Comparison of ENCODE assay signal across 1 cellular context in the genomic region with DNA sequence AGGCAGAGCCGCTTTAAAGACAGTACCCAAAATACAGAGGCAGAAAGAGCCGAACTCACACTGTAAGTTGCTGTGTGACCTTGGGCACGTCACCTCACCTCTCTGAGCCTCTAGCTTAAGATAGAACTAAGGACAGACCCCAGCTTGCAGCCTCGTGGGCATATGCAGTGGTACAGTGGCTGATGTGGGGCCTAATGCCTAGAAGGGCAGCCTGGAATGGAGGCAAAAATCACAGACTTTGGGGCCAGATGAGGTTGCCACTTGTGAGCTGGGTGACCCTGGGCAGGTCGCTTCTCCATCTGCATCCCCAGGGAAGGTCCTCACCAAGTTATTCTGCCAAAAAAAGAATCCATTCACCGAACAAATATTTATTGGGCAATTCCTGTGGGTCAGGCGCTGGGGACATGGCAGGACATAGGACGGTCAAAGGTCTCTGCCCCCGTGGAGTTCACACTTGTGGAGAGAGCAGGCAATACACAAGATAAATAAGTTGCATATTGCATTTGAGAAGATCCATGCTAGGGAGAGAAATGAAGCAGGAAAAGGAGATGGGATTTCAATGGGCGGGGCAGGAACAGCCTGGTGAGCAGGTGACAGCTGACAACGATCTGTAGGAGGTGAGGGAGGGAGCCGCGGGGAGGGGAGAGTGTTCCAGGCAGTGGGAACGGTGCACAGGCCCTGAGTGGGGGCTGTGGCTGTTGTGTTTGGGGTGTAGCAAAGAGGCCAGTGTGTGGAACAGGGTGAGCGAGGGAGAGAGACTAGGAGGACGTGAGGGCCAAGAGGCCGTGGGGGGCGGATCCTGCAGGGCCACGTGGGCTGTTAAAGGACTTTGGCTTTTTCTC.
TF ChIP-seq lines count a peak whose summit lies in the region.

No MANE protein-coding gene starts in this region.

TF ChIP-seq in HepG2, 621 proteins besides CTCF, POLR2A, EP300 and RAD21 (continued from another document and continues in another):
- TF ChIP-seq ZNF605 (CRISPR knock-in tag; IDR thresholded peaks at IDR 0.05), result peak; percentile 99
- TF ChIP-seq, protein P1, sequence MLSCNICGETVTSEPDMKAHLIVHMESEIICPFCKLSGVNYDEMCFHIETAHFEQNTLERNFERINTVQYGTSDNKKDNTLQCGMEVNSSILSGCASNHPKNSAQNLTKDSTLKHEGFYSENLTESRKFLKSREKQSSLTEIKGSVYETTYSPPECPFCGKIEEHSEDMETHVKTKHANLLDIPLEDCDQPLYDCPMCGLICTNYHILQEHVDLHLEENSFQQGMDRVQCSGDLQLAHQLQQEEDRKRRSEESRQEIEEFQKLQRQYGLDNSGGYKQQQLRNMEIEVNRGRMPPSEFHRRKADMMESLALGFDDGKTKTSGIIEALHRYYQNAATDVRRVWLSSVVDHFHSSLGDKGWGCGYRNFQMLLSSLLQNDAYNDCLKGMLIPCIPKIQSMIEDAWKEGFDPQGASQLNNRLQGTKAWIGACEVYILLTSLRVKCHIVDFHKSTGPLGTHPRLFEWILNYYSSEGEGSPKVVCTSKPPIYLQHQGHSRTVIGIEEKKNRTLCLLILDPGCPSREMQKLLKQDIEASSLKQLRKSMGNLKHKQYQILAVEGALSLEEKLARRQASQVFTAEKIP (CRISPR knock-in tag; IDR thresholded peaks at IDR 0.05; ENCODE audit: borderline replicate concordance), result no peak
- TF ChIP-seq ZNF674 (CRISPR knock-in tag; IDR thresholded peaks at IDR 0.05; ENCODE audit: low read depth), result peak; percentile 92
- 0 out of 2 replicates have a peak, but pooled peaks have one; percentile 86 for TF ChIP-seq NBN (conservative IDR thresholded peaks at IDR 0.05)
- TF ChIP-seq RARG (CRISPR knock-in tag; IDR thresholded peaks at IDR 0.05; ENCODE audit: low read depth), result peak; percentile 87; the same call in 1 of the 2 replicates
- TF ChIP-seq ZBTB7A (CRISPR knock-in tag; IDR thresholded peaks at IDR 0.05), result peak; percentile 67
- TF ChIP-seq KDM5B (CRISPR knock-in tag; IDR thresholded peaks at IDR 0.05; ENCODE audit: borderline replicate concordance), result peak; percentile 79
- peak; percentile 96; the same call in 1 of the 2 replicates for TF ChIP-seq ZNF260 (CRISPR knock-in tag; IDR thresholded peaks at IDR 0.05; ENCODE audit: borderline replicate concordance, low read depth)
- no peak for TF ChIP-seq PAF1 (CRISPR knock-in tag; IDR thresholded peaks at IDR 0.05)
- peak; percentile 62; the same call in 1 of the 2 replicates for TF ChIP-seq HOXD1 (CRISPR knock-in tag; IDR thresholded peaks at IDR 0.05)
- peak; percentile 73 for TF ChIP-seq ZNF615 (CRISPR knock-in tag; IDR thresholded peaks at IDR 0.05; ENCODE audit: borderline replicate concordance)
- TF ChIP-seq ZNF207 (IDR thresholded peaks at IDR 0.05; ENCODE audit: borderline replicate concordance), result 0 out of 2 replicates have a peak, but pooled peaks have one; percentile 18
- TF ChIP-seq, protein P2, sequence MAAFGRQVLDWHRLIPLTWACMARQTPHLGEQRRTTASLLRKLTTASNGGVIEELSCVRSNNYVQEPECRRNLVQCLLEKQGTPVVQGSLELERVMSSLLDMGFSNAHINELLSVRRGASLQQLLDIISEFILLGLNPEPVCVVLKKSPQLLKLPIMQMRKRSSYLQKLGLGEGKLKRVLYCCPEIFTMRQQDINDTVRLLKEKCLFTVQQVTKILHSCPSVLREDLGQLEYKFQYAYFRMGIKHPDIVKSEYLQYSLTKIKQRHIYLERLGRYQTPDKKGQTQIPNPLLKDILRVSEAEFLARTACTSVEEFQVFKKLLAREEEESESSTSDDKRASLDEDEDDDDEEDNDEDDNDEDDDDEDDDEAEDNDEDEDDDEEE (CRISPR knock-in tag; IDR thresholded peaks at IDR 0.05), result peak; percentile 77
- no peak for TF ChIP-seq ZNF549 (CRISPR knock-in tag; IDR thresholded peaks at IDR 0.05)
- 0 out of 2 replicates have a peak, but pooled peaks have one; percentile 38 for TF ChIP-seq DR1 (CRISPR knock-in tag; IDR thresholded peaks at IDR 0.05)
- TF ChIP-seq EEA1 (CRISPR knock-in tag; IDR thresholded peaks at IDR 0.05; ENCODE audit: borderline replicate concordance), result peak; percentile 26; the same call in 1 of the 2 replicates
- TF ChIP-seq MED13 (CRISPR knock-in tag; IDR thresholded peaks at IDR 0.05), result peak; percentile 24; the same call in 1 of the 2 replicates
- TF ChIP-seq HNRNPK (IDR thresholded peaks at IDR 0.05; ENCODE audit: low read depth, low read length, poor library complexity, severe bottlenecking), result peak; percentile 42
- peak; percentile 65; the same call in 1 of the 2 replicates for TF ChIP-seq POGZ (CRISPR knock-in tag; IDR thresholded peaks at IDR 0.05)
- TF ChIP-seq, protein P3, sequence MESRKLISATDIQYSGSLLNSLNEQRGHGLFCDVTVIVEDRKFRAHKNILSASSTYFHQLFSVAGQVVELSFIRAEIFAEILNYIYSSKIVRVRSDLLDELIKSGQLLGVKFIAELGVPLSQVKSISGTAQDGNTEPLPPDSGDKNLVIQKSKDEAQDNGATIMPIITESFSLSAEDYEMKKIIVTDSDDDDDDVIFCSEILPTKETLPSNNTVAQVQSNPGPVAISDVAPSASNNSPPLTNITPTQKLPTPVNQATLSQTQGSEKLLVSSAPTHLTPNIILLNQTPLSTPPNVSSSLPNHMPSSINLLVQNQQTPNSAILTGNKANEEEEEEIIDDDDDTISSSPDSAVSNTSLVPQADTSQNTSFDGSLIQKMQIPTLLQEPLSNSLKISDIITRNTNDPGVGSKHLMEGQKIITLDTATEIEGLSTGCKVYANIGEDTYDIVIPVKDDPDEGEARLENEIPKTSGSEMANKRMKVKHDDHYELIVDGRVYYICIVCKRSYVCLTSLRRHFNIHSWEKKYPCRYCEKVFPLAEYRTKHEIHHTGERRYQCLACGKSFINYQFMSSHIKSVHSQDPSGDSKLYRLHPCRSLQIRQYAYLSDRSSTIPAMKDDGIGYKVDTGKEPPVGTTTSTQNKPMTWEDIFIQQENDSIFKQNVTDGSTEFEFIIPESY (CRISPR knock-in tag; IDR thresholded peaks at IDR 0.05), result peak; percentile 24
- peak; percentile 31 for TF ChIP-seq ZNF7 (CRISPR knock-in tag; IDR thresholded peaks at IDR 0.05)
- TF ChIP-seq ZNF501 (CRISPR knock-in tag; IDR thresholded peaks at IDR 0.05), result peak; percentile 97
- TF ChIP-seq HOXA7 (CRISPR knock-in tag; IDR thresholded peaks at IDR 0.05), result no peak
- TF ChIP-seq SCMH1 (CRISPR knock-in tag; IDR thresholded peaks at IDR 0.05; ENCODE audit: borderline replicate concordance), result no peak
- peak; percentile 38; the same call in 1 of the 2 replicates for TF ChIP-seq JUND (CRISPR knock-in tag; IDR thresholded peaks at IDR 0.05)
- TF ChIP-seq ZNF256 (CRISPR knock-in tag; conservative IDR thresholded peaks at IDR 0.05), result peak; percentile 34
- TF ChIP-seq, protein P4, sequence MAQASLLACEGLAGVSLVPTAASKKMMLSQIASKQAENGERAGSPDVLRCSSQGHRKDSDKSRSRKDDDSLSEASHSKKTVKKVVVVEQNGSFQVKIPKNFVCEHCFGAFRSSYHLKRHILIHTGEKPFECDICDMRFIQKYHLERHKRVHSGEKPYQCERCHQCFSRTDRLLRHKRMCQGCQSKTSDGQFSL (CRISPR knock-in tag; IDR thresholded peaks at IDR 0.05), result peak; percentile 78; the same call in 1 of the 2 replicates
- TF ChIP-seq FOXA3 (CRISPR knock-in tag; IDR thresholded peaks at IDR 0.05), result peak; percentile 95
- peak; percentile 97 for TF ChIP-seq TOE1 (CRISPR knock-in tag; IDR thresholded peaks at IDR 0.05)
- peak; percentile 65 for TF ChIP-seq PHF5A (CRISPR knock-in tag; IDR thresholded peaks at IDR 0.05; ENCODE audit: low read depth, unreplicated experiment)
- TF ChIP-seq POLR2AphosphoS5 (IDR thresholded peaks at IDR 0.05; ENCODE audit: low read depth, low read length), result peak; percentile 66; the same call in 1 of the 2 replicates
- TF ChIP-seq, protein P5, sequence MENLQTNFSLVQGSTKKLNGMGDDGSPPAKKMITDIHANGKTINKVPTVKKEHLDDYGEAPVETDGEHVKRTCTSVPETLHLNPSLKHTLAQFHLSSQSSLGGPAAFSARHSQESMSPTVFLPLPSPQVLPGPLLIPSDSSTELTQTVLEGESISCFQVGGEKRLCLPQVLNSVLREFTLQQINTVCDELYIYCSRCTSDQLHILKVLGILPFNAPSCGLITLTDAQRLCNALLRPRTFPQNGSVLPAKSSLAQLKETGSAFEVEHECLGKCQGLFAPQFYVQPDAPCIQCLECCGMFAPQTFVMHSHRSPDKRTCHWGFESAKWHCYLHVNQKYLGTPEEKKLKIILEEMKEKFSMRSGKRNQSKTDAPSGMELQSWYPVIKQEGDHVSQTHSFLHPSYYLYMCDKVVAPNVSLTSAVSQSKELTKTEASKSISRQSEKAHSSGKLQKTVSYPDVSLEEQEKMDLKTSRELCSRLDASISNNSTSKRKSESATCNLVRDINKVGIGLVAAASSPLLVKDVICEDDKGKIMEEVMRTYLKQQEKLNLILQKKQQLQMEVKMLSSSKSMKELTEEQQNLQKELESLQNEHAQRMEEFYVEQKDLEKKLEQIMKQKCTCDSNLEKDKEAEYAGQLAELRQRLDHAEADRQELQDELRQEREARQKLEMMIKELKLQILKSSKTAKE (CRISPR knock-in tag; IDR thresholded peaks at IDR 0.05; ENCODE audit: borderline replicate concordance), result peak; percentile 87
- TF ChIP-seq ZNF598 (CRISPR knock-in tag; IDR thresholded peaks at IDR 0.05; ENCODE audit: borderline replicate concordance), result peak; percentile 8
- peak; percentile 96 for TF ChIP-seq ZNF34 (CRISPR knock-in tag; IDR thresholded peaks at IDR 0.05; ENCODE audit: borderline replicate concordance)
- no peak; the same call in 1 of the 2 replicates for TF ChIP-seq RORA (CRISPR knock-in tag; IDR thresholded peaks at IDR 0.05)
- peak; percentile 87 for TF ChIP-seq TEAD3 (CRISPR knock-in tag; optimal IDR thresholded peaks at IDR 0.05; ENCODE audit: borderline replicate concordance)
- TF ChIP-seq, protein P6, sequence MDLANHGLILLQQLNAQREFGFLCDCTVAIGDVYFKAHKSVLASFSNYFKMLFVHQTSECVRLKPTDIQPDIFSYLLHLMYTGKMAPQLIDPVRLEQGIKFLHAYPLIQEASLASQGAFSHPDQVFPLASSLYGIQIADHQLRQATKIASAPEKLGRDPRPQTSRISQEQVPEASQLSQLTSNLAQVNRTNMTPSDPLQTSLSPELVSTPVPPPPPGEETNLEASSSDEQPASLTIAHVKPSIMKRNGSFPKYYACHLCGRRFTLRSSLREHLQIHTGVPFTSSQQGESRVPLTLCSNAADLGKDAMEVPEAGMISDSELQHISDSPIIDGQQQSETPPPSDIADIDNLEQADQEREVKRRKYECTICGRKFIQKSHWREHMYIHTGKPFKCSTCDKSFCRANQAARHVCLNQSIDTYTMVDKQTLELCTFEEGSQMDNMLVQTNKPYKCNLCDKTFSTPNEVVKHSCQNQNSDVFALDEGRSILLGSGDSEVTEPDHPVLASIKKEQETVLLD (CRISPR knock-in tag; IDR thresholded peaks at IDR 0.05; ENCODE audit: low read depth), result peak; percentile 67
- TF ChIP-seq, protein P7, sequence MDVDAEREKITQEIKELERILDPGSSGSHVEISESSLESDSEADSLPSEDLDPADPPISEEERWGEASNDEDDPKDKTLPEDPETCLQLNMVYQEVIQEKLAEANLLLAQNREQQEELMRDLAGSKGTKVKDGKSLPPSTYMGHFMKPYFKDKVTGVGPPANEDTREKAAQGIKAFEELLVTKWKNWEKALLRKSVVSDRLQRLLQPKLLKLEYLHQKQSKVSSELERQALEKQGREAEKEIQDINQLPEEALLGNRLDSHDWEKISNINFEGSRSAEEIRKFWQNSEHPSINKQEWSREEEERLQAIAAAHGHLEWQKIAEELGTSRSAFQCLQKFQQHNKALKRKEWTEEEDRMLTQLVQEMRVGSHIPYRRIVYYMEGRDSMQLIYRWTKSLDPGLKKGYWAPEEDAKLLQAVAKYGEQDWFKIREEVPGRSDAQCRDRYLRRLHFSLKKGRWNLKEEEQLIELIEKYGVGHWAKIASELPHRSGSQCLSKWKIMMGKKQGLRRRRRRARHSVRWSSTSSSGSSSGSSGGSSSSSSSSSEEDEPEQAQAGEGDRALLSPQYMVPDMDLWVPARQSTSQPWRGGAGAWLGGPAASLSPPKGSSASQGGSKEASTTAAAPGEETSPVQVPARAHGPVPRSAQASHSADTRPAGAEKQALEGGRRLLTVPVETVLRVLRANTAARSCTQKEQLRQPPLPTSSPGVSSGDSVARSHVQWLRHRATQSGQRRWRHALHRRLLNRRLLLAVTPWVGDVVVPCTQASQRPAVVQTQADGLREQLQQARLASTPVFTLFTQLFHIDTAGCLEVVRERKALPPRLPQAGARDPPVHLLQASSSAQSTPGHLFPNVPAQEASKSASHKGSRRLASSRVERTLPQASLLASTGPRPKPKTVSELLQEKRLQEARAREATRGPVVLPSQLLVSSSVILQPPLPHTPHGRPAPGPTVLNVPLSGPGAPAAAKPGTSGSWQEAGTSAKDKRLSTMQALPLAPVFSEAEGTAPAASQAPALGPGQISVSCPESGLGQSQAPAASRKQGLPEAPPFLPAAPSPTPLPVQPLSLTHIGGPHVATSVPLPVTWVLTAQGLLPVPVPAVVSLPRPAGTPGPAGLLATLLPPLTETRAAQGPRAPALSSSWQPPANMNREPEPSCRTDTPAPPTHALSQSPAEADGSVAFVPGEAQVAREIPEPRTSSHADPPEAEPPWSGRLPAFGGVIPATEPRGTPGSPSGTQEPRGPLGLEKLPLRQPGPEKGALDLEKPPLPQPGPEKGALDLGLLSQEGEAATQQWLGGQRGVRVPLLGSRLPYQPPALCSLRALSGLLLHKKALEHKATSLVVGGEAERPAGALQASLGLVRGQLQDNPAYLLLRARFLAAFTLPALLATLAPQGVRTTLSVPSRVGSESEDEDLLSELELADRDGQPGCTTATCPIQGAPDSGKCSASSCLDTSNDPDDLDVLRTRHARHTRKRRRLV (CRISPR knock-in tag; IDR thresholded peaks at IDR 0.05), result peak; percentile 91
- TF ChIP-seq, protein P8, sequence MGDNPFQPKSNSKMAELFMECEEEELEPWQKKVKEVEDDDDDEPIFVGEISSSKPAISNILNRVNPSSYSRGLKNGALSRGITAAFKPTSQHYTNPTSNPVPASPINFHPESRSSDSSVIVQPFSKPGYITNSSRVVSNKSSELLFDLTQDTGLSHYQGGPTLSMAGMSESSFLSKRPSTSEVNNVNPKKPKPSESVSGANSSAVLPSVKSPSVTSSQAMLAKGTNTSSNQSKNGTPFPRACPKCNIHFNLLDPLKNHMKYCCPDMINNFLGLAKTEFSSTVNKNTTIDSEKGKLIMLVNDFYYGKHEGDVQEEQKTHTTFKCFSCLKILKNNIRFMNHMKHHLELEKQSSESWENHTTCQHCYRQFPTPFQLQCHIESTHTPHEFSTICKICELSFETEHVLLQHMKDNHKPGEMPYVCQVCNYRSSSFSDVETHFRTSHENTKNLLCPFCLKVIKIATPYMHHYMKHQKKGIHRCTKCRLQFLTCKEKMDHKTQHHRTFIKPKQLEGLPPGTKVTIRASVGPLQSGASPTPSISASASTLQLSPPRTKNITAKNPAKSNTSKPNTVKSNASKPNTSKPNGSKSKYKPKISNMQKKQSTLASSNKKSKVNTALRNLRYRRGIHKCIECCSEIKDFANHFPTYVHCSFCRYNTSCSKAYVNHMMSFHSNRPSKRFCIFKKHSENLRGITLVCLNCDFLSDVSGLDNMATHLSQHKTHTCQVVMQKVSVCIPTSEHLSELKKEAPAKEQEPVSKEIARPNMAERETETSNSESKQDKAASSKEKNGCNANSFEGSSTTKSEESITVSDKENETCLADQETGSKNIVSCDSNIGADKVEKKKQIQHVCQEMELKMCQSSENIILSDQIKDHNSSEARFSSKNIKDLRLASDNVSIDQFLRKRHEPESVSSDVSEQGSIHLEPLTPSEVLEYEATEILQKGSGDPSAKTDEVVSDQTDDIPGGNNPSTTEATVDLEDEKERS (CRISPR knock-in tag; IDR thresholded peaks at IDR 0.05), result peak; percentile 93
- TF ChIP-seq ZNF781 (CRISPR knock-in tag; IDR thresholded peaks at IDR 0.05; ENCODE audit: borderline replicate concordance, not compliant biosample characterization), result peak; percentile 32
- peak; percentile 74 for TF ChIP-seq KLF12 (CRISPR knock-in tag; IDR thresholded peaks at IDR 0.05; ENCODE audit: borderline replicate concordance)
- peak; percentile 36; the same call in 1 of the 2 replicates for TF ChIP-seq SP2 (CRISPR knock-in tag; IDR thresholded peaks at IDR 0.05)
- no peak; the same call in 1 of the 2 replicates for TF ChIP-seq SMAD9 (CRISPR knock-in tag; IDR thresholded peaks at IDR 0.05)
- TF ChIP-seq ZNF543 (CRISPR knock-in tag; IDR thresholded peaks at IDR 0.05), result peak; percentile 95
